In genomic region chr3:52429779-52430415, GRCh38 we compare ENCODE assay signal across 1 cellular context.
A peak's percentile ranks its signal among the peaks of the same experiment; 100 is the strongest.
TF ChIP-seq lines count a peak whose summit lies in the region.

No MANE protein-coding gene starts in this region.

TF ChIP-seq in HepG2, 621 proteins besides CTCF, POLR2A, EP300 and RAD21 (continued from another document):
- TF ChIP-seq ZNF83 (CRISPR knock-in tag; IDR thresholded peaks at IDR 0.05; ENCODE audit: borderline replicate concordance), result no peak
- TF ChIP-seq FOXJ3 (CRISPR knock-in tag; IDR thresholded peaks at IDR 0.05; ENCODE audit: borderline replicate concordance), result peak; percentile 38; the same call in 1 of the 2 replicates
- TF ChIP-seq NCOA2 (CRISPR knock-in tag; IDR thresholded peaks at IDR 0.05), result peak; percentile 54
- TF ChIP-seq ZNF367 (CRISPR knock-in tag; IDR thresholded peaks at IDR 0.05; ENCODE audit: borderline replicate concordance), result no peak
- no peak for TF ChIP-seq ZNF460 (CRISPR knock-in tag; IDR thresholded peaks at IDR 0.05; ENCODE audit: borderline replicate concordance)
- TF ChIP-seq, protein P1, sequence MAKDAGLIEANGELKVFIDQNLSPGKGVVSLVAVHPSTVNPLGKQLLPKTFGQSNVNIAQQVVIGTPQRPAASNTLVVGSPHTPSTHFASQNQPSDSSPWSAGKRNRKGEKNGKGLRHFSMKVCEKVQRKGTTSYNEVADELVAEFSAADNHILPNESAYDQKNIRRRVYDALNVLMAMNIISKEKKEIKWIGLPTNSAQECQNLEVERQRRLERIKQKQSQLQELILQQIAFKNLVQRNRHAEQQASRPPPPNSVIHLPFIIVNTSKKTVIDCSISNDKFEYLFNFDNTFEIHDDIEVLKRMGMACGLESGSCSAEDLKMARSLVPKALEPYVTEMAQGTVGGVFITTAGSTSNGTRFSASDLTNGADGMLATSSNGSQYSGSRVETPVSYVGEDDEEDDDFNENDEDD (CRISPR knock-in tag; IDR thresholded peaks at IDR 0.05; ENCODE audit: borderline replicate concordance), result peak; percentile 67; the same call in 1 of the 2 replicates
- TF ChIP-seq, protein P2, sequence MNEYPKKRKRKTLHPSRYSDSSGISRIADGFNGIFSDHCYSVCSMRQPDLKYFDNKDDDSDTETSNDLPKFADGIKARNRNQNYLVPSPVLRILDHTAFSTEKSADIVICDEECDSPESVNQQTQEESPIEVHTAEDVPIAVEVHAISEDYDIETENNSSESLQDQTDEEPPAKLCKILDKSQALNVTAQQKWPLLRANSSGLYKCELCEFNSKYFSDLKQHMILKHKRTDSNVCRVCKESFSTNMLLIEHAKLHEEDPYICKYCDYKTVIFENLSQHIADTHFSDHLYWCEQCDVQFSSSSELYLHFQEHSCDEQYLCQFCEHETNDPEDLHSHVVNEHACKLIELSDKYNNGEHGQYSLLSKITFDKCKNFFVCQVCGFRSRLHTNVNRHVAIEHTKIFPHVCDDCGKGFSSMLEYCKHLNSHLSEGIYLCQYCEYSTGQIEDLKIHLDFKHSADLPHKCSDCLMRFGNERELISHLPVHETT (CRISPR knock-in tag; conservative IDR thresholded peaks at IDR 0.05), result no peak
- TF ChIP-seq ZNF644 (CRISPR knock-in tag; IDR thresholded peaks at IDR 0.05; ENCODE audit: low read depth), result 0 out of 2 replicates have a peak, but pooled peaks have one; percentile 48
- no peak for TF ChIP-seq ZNF331 (CRISPR knock-in tag; IDR thresholded peaks at IDR 0.05)
- TF ChIP-seq ZKSCAN8 (CRISPR knock-in tag; IDR thresholded peaks at IDR 0.05; ENCODE audit: borderline replicate concordance), result peak; percentile 60; the same call in 1 of the 2 replicates
- no peak for TF ChIP-seq ZNF75D (CRISPR knock-in tag; IDR thresholded peaks at IDR 0.05; ENCODE audit: borderline replicate concordance)
- no peak for TF ChIP-seq ZNF746 (CRISPR knock-in tag; IDR thresholded peaks at IDR 0.05)
- peak; percentile 38; the same call in 1 of the 2 replicates for TF ChIP-seq PITX1 (CRISPR knock-in tag; IDR thresholded peaks at IDR 0.05)
- peak; percentile 89 for TF ChIP-seq PHF5A (CRISPR knock-in tag; IDR thresholded peaks at IDR 0.05; ENCODE audit: low read depth, unreplicated experiment)
- TF ChIP-seq ZBTB38 (CRISPR knock-in tag; IDR thresholded peaks at IDR 0.05), result peak; percentile 21; the same call in 1 of the 2 replicates
- peak; percentile 74; the same call in 1 of the 2 replicates for TF ChIP-seq MEIS1 (CRISPR knock-in tag; IDR thresholded peaks at IDR 0.05; ENCODE audit: borderline replicate concordance)
- no peak for TF ChIP-seq RNF2 (conservative IDR thresholded peaks at IDR 0.05; ENCODE audit: low read depth)
- TF ChIP-seq ZNF20 (CRISPR knock-in tag; IDR thresholded peaks at IDR 0.05), result no peak
- peak; percentile 43 for TF ChIP-seq BCL6 (CRISPR knock-in tag; IDR thresholded peaks at IDR 0.05)
- TF ChIP-seq HNRNPL (IDR thresholded peaks at IDR 0.05; ENCODE audit: low read depth, low read length), result no peak
- peak; percentile 86 for TF ChIP-seq HIVEP1 (CRISPR knock-in tag; IDR thresholded peaks at IDR 0.05)
- TF ChIP-seq ZNF790 (CRISPR knock-in tag; IDR thresholded peaks at IDR 0.05; ENCODE audit: borderline replicate concordance), result no peak
- TF ChIP-seq ZZZ3 (CRISPR knock-in tag; IDR thresholded peaks at IDR 0.05; ENCODE audit: borderline replicate concordance), result peak; percentile 55; the same call in 1 of the 2 replicates
- TF ChIP-seq TGIF2 (CRISPR knock-in tag; IDR thresholded peaks at IDR 0.05), result no peak
- no peak for TF ChIP-seq NCOA1 (CRISPR knock-in tag; IDR thresholded peaks at IDR 0.05)
- TF ChIP-seq SOX13 (IDR thresholded peaks at IDR 0.05), result peak; percentile 100
- TF ChIP-seq SOX13 (CRISPR knock-in tag; conservative IDR thresholded peaks at IDR 0.05 in 1 of 2, IDR thresholded peaks at IDR 0.05 in 1 of 2), result peak in 1 of 2 experiments; percentile 98; a peak in 2 of 4 replicates
- peak; percentile 85 for TF ChIP-seq ZNF362 (CRISPR knock-in tag; IDR thresholded peaks at IDR 0.05; ENCODE audit: borderline replicate concordance)
- TF ChIP-seq SKI (IDR thresholded peaks at IDR 0.05; ENCODE audit: partially characterized antibody), result peak; percentile 90
- TF ChIP-seq ZBTB4 (CRISPR knock-in tag; IDR thresholded peaks at IDR 0.05; ENCODE audit: borderline replicate concordance), result 0 out of 2 replicates have a peak, but pooled peaks have one; percentile 6
- no peak for TF ChIP-seq KAT7 (CRISPR knock-in tag; IDR thresholded peaks at IDR 0.05; ENCODE audit: borderline replicate concordance)
- TF ChIP-seq, protein P3, sequence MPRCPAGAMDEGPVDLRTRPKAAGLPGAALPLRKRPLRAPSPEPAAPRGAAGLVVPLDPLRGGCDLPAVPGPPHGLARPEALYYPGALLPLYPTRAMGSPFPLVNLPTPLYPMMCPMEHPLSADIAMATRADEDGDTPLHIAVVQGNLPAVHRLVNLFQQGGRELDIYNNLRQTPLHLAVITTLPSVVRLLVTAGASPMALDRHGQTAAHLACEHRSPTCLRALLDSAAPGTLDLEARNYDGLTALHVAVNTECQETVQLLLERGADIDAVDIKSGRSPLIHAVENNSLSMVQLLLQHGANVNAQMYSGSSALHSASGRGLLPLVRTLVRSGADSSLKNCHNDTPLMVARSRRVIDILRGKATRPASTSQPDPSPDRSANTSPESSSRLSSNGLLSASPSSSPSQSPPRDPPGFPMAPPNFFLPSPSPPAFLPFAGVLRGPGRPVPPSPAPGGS (CRISPR knock-in tag; IDR thresholded peaks at IDR 0.05), result peak; percentile 45; the same call in 1 of the 2 replicates
- peak; percentile 92 for TF ChIP-seq ATF7 (IDR thresholded peaks at IDR 0.05)
- TF ChIP-seq ATF7 (CRISPR knock-in tag; IDR thresholded peaks at IDR 0.05), result peak; percentile 98
- peak; percentile 81; the same call in 1 of the 2 replicates for TF ChIP-seq ZNF580 (CRISPR knock-in tag; IDR thresholded peaks at IDR 0.05; ENCODE audit: borderline replicate concordance, low read depth)
- 0 out of 2 replicates have a peak, but pooled peaks have one; percentile 66 for TF ChIP-seq MTERF4 (CRISPR knock-in tag; IDR thresholded peaks at IDR 0.05)
- peak; percentile 90 for TF ChIP-seq CREB1 (IDR thresholded peaks at IDR 0.05)
- peak; percentile 95 for TF ChIP-seq CREB1 (CRISPR knock-in tag; IDR thresholded peaks at IDR 0.05)
- no peak; the same call in 1 of the 2 replicates for TF ChIP-seq ZNF747 (CRISPR knock-in tag; IDR thresholded peaks at IDR 0.05; ENCODE audit: borderline replicate concordance)
- peak; percentile 71; the same call in 1 of the 2 replicates for TF ChIP-seq SMAD3 (CRISPR knock-in tag; IDR thresholded peaks at IDR 0.05)
TF ChIP-seq in HepG2: peak in this region for 223.
